Comparison of ENCODE assay signal across 21 cellular contexts in the genomic region with DNA sequence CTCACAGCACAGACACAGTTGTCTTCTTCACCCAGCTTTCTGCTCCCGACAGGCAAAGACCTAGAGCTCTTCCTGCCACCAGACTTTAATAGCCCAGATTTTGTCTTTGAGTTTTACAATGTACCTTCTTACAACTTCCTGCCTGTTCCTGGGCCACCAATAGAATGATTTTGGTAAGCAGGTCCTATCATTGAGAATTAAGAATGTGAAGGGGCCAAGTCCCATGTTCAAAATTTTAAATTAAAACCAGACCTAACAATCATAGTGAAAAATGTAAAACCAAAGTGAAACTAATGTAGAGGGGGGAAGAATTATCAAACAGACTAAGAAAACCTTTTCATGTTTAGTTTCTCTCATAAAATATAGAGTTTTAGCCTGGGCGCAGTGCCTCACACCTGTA.
A peak's percentile ranks its signal among the peaks of the same experiment; 100 is the strongest.
DNase-seq lines count a peak whose midpoint lies in the region; ATAC-seq and TF ChIP-seq lines count a peak whose summit lies in the region.
"Had no signal": no experiment of that assay in that cellular context is flagged by ENCODE, and none has a peak within 500 bp of the region (broad histone marks: within the 10 kb centered on the region; RNA-seq: fewer than 3 reads in every experiment).

No MANE protein-coding gene starts in this region.

- no peak overlapping the region for H3K4me2 ChIP-seq in Karpas-422 (ENCODE audit: low read depth, low read length, poor library complexity, severe bottlenecking)
- H3K4me2 ChIP-seq: BLaER1 had no signal

- H3K27me3 Mint-ChIP-seq in activated CD8-positive, alpha-beta T cell treated with anti-CD3 and anti-CD28 coated beads, Interleukin-2, amount 10 ng/mL, durations not matched to agents 7 days and 5 days (ENCODE audit: low read depth): peaks cover 2% of the 10 kb centered on the region
- H3K27me3 Mint-ChIP-seq in activated CD8-positive, alpha-beta T cell treated with anti-CD3 and anti-CD28 coated beads for 36 hours: peaks cover 8% of the 10 kb centered on the region
- peaks cover 15% of the 10 kb centered on the region for H3K27me3 Mint-ChIP-seq in CD4-positive, alpha-beta T cell
- peaks cover 20% of the 10 kb centered on the region for H3K27me3 Mint-ChIP-seq in activated T-helper 17 cell treated with anti-CD3 and anti-CD28 coated beads, Interleukin-2, amount 50 U/mL, for 72 hours

- CTCF ChIA-PET in activated CD8-positive, alpha-beta T cell treated with anti-CD3 and anti-CD28 coated beads, Interleukin-2, amount 10 ng/mL, durations not matched to agents 7 days and 5 days (lab: Charles Lee): no interaction called here
- CTCF ChIA-PET in activated CD8-positive, alpha-beta T cell treated with anti-CD3 and anti-CD28 coated beads for 36 hours (lab: Charles Lee): no interaction called here
- CTCF ChIA-PET in CD4-positive, alpha-beta T cell (lab: Charles Lee): no interaction called here

- no peak for TF ChIP-seq CTCF in activated CD8-positive, alpha-beta T cell treated with anti-CD3 and anti-CD28 coated beads for 36 hours (IDR thresholded peaks at IDR 0.05)
- no peak for TF ChIP-seq CTCF in CD4-positive, alpha-beta T cell (IDR thresholded peaks at IDR 0.05)

- H3K4me1 Mint-ChIP-seq in activated CD8-positive, alpha-beta T cell treated with anti-CD3 and anti-CD28 coated beads, Interleukin-2, amount 10 ng/mL, durations not matched to agents 7 days and 5 days (ENCODE audit: low read depth): peaks cover 14% of the 10 kb centered on the region
- peaks cover 10% of the 10 kb centered on the region for H3K4me1 Mint-ChIP-seq in activated CD8-positive, alpha-beta T cell treated with anti-CD3 and anti-CD28 coated beads for 36 hours (ENCODE audit: low read depth)
- H3K4me1 Mint-ChIP-seq in CD4-positive, alpha-beta T cell (ENCODE audit: low read depth): peaks cover 17% of the 10 kb centered on the region
- peaks cover 10% of the 10 kb centered on the region for H3K4me1 Mint-ChIP-seq in activated T-helper 17 cell treated with anti-CD3 and anti-CD28 coated beads, Interleukin-2, amount 50 U/mL, for 72 hours

- H3K9ac ChIP-seq in Karpas-422 (ENCODE audit: low read length): no peak overlapping the region
- H3K9ac ChIP-seq: BLaER1 had no signal

- H3K27ac ChIP-seq in CD4-positive, alpha-beta T cell (ENCODE audit: low read depth, low read length): no peak overlapping the region
- H3K27ac ChIP-seq in Karpas-422 (ENCODE audit: low read length): 0 out of 2 replicates have a peak overlapping the region, but pooled peaks have one; percentile 6
- no peak overlapping the region for H3K27ac ChIP-seq in substantia nigra (ENCODE audit: low read depth, low read length, poor library complexity, severe bottlenecking)
- H3K27ac ChIP-seq: BLaER1, Peyer's patch had no signal

- H3K36me3 Mint-ChIP-seq in activated CD8-positive, alpha-beta T cell treated with anti-CD3 and anti-CD28 coated beads, Interleukin-2, amount 10 ng/mL, durations not matched to agents 7 days and 5 days (ENCODE audit: low read depth): peaks cover 5% of the 10 kb centered on the region
- H3K36me3 Mint-ChIP-seq in activated CD8-positive, alpha-beta T cell treated with anti-CD3 and anti-CD28 coated beads for 36 hours (ENCODE audit: low read depth): peaks cover 4% of the 10 kb centered on the region
- H3K36me3 Mint-ChIP-seq in CD4-positive, alpha-beta T cell (ENCODE audit: low read depth): peaks cover 5% of the 10 kb centered on the region
- no peaks in the 10 kb centered on the region for H3K36me3 Mint-ChIP-seq in activated T-helper 17 cell treated with anti-CD3 and anti-CD28 coated beads, Interleukin-2, amount 50 U/mL, for 72 hours (ENCODE audit: low read depth)

- H3K79me2 ChIP-seq in Karpas-422 (ENCODE audit: low read length): no peaks in the 10 kb centered on the region

- no peaks in the 10 kb centered on the region for H4K20me1 ChIP-seq in Karpas-422 (ENCODE audit: insufficient read depth, low read depth, low read length)
- H4K20me1 ChIP-seq: BLaER1 had no signal

- intact Hi-C loops in activated CD8-positive, alpha-beta T cell treated with anti-CD3 and anti-CD28 coated beads for 36 hours (cut with micrococcal nuclease): no loop called here
- intact Hi-C loops in CD4-positive, alpha-beta T cell (cut with DNase I, micrococcal nuclease): no loop called here

- no peak for ATAC-seq in activated CD8-positive, alpha-beta T cell treated with anti-CD3 and anti-CD28 coated beads, Interleukin-2, amount 10 ng/mL, durations not matched to agents 7 days and 5 days
- ATAC-seq in activated CD8-positive, alpha-beta T cell treated with anti-CD3 and anti-CD28 coated beads for 36 hours: no peak
- no peak for ATAC-seq in CD4-positive, alpha-beta T cell (ENCODE audit: poor library complexity)
- peak; percentile 26 for ATAC-seq in activated T-helper 17 cell treated with anti-CD3 and anti-CD28 coated beads, Interleukin-2, amount 50 U/mL, for 72 hours (replicated peaks)
- ATAC-seq: CD8-positive, alpha-beta T cell had no signal

- peaks cover 2% of the 10 kb centered on the region; the same call in 1 of the 2 replicates for H3K4me1 ChIP-seq in Karpas-422 (ENCODE audit: low read length)
- H3K4me1 ChIP-seq: Caco-2, Peyer's patch had no signal

- peaks cover 17% of the 10 kb centered on the region for H3K9me3 Mint-ChIP-seq in activated CD8-positive, alpha-beta T cell treated with anti-CD3 and anti-CD28 coated beads, Interleukin-2, amount 10 ng/mL, durations not matched to agents 7 days and 5 days (ENCODE audit: insufficient read depth)
- H3K9me3 Mint-ChIP-seq in activated CD8-positive, alpha-beta T cell treated with anti-CD3 and anti-CD28 coated beads for 36 hours: peaks cover 5% of the 10 kb centered on the region
- peaks cover 7% of the 10 kb centered on the region for H3K9me3 Mint-ChIP-seq in CD4-positive, alpha-beta T cell
- H3K9me3 Mint-ChIP-seq in activated T-helper 17 cell treated with anti-CD3 and anti-CD28 coated beads, Interleukin-2, amount 50 U/mL, for 72 hours: peaks cover 10% of the 10 kb centered on the region

- H2AFZ ChIP-seq in Karpas-422 (ENCODE audit: low read length): no peak overlapping the region

- peak overlapping the region; percentile 37 for H3K27ac Mint-ChIP-seq in activated CD8-positive, alpha-beta T cell treated with anti-CD3 and anti-CD28 coated beads, Interleukin-2, amount 10 ng/mL, durations not matched to agents 7 days and 5 days
- no peak overlapping the region for H3K27ac Mint-ChIP-seq in activated CD8-positive, alpha-beta T cell treated with anti-CD3 and anti-CD28 coated beads for 36 hours
- no peak overlapping the region for H3K27ac Mint-ChIP-seq in CD4-positive, alpha-beta T cell
- H3K27ac Mint-ChIP-seq in activated T-helper 17 cell treated with anti-CD3 and anti-CD28 coated beads, Interleukin-2, amount 50 U/mL, for 72 hours: no peak overlapping the region
- H3K27ac Mint-ChIP-seq: CD8-positive, alpha-beta T cell had no signal

- H3K4me3 Mint-ChIP-seq in activated CD8-positive, alpha-beta T cell treated with anti-CD3 and anti-CD28 coated beads, Interleukin-2, amount 10 ng/mL, durations not matched to agents 7 days and 5 days: no peak overlapping the region
- no peak overlapping the region for H3K4me3 Mint-ChIP-seq in activated CD8-positive, alpha-beta T cell treated with anti-CD3 and anti-CD28 coated beads for 36 hours
- H3K4me3 Mint-ChIP-seq in CD4-positive, alpha-beta T cell: peak overlapping the region; percentile 62
- peak overlapping the region; percentile 50 for H3K4me3 Mint-ChIP-seq in activated T-helper 17 cell treated with anti-CD3 and anti-CD28 coated beads, Interleukin-2, amount 50 U/mL, for 72 hours
- H3K4me3 Mint-ChIP-seq: CD8-positive, alpha-beta T cell had no signal

- H3K27me3 ChIP-seq in CD4-positive, alpha-beta T cell (ENCODE audit: control insufficient read depth, insufficient read depth, low read length): no peaks in the 10 kb centered on the region
- H3K27me3 ChIP-seq in Karpas-422 (ENCODE audit: low read length): no peaks in the 10 kb centered on the region
- H3K27me3 ChIP-seq: BLaER1, MG63, Peyer's patch had no signal

- no peak for DNase-seq in activated CD8-positive, alpha-beta T cell treated with anti-CD3 and anti-CD28 coated beads, Interleukin-2, amount 10 ng/mL, durations not matched to agents 7 days and 5 days
- no peak for DNase-seq in activated CD8-positive, alpha-beta T cell treated with anti-CD3 and anti-CD28 coated beads for 36 hours
- no peak for DNase-seq in CD4-positive, alpha-beta T cell
- DNase-seq in Karpas-422 (no peak), substantia nigra (lab: John Stamatoyannopoulos, UW) (no peak), globus pallidus (ENCODE audit: low spot score) (no peak)
- no peak for DNase-seq in stimulated activated CD4-positive, alpha-beta T cell treated with anti-CD3 and anti-CD28 coated beads, Interleukin-4, amount 100 ng/mL, for 24 hours
- DNase-seq: Caco-2; CD8-positive, alpha-beta T cell; EL; GDM1; HCEC 1CT; MG63; NCI-H2029; NCI-H526 treated with DMSO at 0.1 percent for 48 hours; OCI-M1; Peyer's patch; SHP77 treated with DMSO at 0.1 percent for 48 hours had no signal

- POLR2A ChIA-PET in activated CD8-positive, alpha-beta T cell treated with anti-CD3 and anti-CD28 coated beads, Interleukin-2, amount 10 ng/mL, durations not matched to agents 7 days and 5 days (lab: Charles Lee): no interaction called here
- POLR2A ChIA-PET in activated CD8-positive, alpha-beta T cell treated with anti-CD3 and anti-CD28 coated beads for 36 hours (lab: Charles Lee): no interaction called here
- POLR2A ChIA-PET in CD4-positive, alpha-beta T cell (lab: Charles Lee): interaction anchor here (1.7 kb wide), 1 partner anchor 70 kb away, joined by 3 read pairs; no protein-coding TSS in a partner anchor

- no peaks in the 10 kb centered on the region for H3K36me3 ChIP-seq in Karpas-422 (ENCODE audit: insufficient read depth, low read length)
- H3K36me3 ChIP-seq: MG63, Peyer's patch had no signal

- H3K4me3 ChIP-seq in Karpas-422 (ENCODE audit: low read length): no peak overlapping the region
- H3K4me3 ChIP-seq: BLaER1, K562, MG63, Peyer's patch had no signal

- peaks cover 14% of the 10 kb centered on the region for H3K9me3 ChIP-seq in CD4-positive, alpha-beta T cell (ENCODE audit: control insufficient read depth, low read length)
- peaks cover 5% of the 10 kb centered on the region; the same call in 1 of the 2 replicates for H3K9me3 ChIP-seq in Karpas-422 (ENCODE audit: low read length)
- H3K9me3 ChIP-seq: MG63 had no signal

- H3K9me2 ChIP-seq in Karpas-422 (replicated peaks; ENCODE audit: insufficient read depth, low read length): no peaks in the 10 kb centered on the region

Comparison
In these comparisons a context has a peak if more than half of its experiments do, and no peak if none do; other contexts are left out.
1. H3K4me3 Mint-ChIP-seq: peak in CD4-positive, alpha-beta T cell (single experiment) and activated T-helper 17 cell treated with anti-CD3 and anti-CD28 coated beads, Interleukin-2, amount 50 U/mL, for 72 hours (single experiment); none in activated CD8-positive, alpha-beta T cell treated with anti-CD3 and anti-CD28 coated beads, Interleukin-2, amount 10 ng/mL, durations not matched to agents 7 days and 5 days (single experiment) and activated CD8-positive, alpha-beta T cell treated with anti-CD3 and anti-CD28 coated beads for 36 hours (single experiment).